In the genomic region with DNA sequence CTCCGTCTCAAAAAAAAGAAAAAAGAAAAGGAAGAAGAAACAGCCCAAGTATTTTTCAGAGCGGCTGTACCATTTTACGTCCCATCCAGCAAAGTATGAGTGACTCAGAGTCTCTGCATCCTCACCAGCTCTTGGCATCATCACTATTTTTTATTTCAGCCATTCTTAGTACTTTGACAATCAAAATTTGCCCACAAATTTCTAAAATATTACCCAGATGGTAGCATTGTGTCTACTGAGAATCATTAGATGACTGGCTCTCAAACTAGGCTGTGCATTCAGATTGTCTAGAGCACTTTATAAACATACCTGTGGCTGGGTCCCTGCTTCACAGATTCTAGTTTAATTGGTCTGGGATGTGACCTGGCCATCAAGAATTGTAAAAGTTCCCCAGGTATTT, we compare ENCODE assay signal across 18 cellular contexts. TPM values are rescaled to one million over a fixed set of nuclear protein-coding genes. Genes with fewer than 3 reads are reported as not detected.
A peak's percentile ranks its signal among the peaks of the same experiment; 100 is the strongest.
DNase-seq lines count a peak whose midpoint lies in the region; ATAC-seq and TF ChIP-seq lines count a peak whose summit lies in the region.
"Had no signal": no experiment of that assay in that cellular context is flagged by ENCODE, and none has a peak within 500 bp of the region (broad histone marks: within the 10 kb centered on the region; RNA-seq: fewer than 3 reads in every experiment).

No MANE protein-coding gene starts in this region.

- H3K9me2 ChIP-seq in SK-N-SH = no peaks in the 10 kb centered on the region

- no peaks in the 10 kb centered on the region for H3K79me2 ChIP-seq in SK-N-SH (ENCODE audit: insufficient read depth)

- no peak for TF ChIP-seq CTCF in SK-N-SH (IDR thresholded peaks at IDR 0.05)

- POLR2A ChIA-PET in SK-N-SH (lab: Yijun Ruan, JAX) = no interaction called here

- CTCF ChIA-PET in SK-N-SH (lab: Yijun Ruan, JAX) = interaction anchor here (1.4 to 9.5 kb wide), 2 partner anchors 101 to 145 kb away, joined by 5 to 181 read pairs; no protein-coding TSS in a partner anchor
- CTCF ChIA-PET in activated naive CD4-positive, alpha-beta T cell treated with anti-CD3 and anti-CD28 coated beads, Interleukin-2, amount 10 ng/mL, durations not matched to agents 7 days and 5 days (lab: Charles Lee) = interaction anchor here (11.9 kb wide), 1 partner anchor 144 kb away, joined by 175 read pairs; no protein-coding TSS in a partner anchor

- no peak overlapping the region for H3K4me3 ChIP-seq in SK-N-SH (ENCODE audit: low read depth in 2 of 2, low read length in 1 of 2)

- no peak overlapping the region for H3K27ac Mint-ChIP-seq in activated naive CD4-positive, alpha-beta T cell treated with anti-CD3 and anti-CD28 coated beads, Interleukin-2, amount 10 ng/mL, durations not matched to agents 7 days and 5 days

- H3K4me3 Mint-ChIP-seq in activated naive CD4-positive, alpha-beta T cell treated with anti-CD3 and anti-CD28 coated beads, Interleukin-2, amount 10 ng/mL, durations not matched to agents 7 days and 5 days = no peak overlapping the region

- no peaks in the 10 kb centered on the region for H3K9me3 Mint-ChIP-seq in activated naive CD4-positive, alpha-beta T cell treated with anti-CD3 and anti-CD28 coated beads, Interleukin-2, amount 10 ng/mL, durations not matched to agents 7 days and 5 days

- no peaks in the 10 kb centered on the region for H3K36me3 ChIP-seq in SK-N-SH (replicated peaks in 1 of 2; ENCODE audit: control insufficient read depth in 1 of 2, insufficient read depth in 2 of 2, low read length in 1 of 2)

- no peak overlapping the region for H3K9ac ChIP-seq in SK-N-SH

- no peak for TF ChIP-seq RAD21 in SK-N-SH (IDR thresholded peaks at IDR 0.05; ENCODE audit: low read length)

- no peaks in the 10 kb centered on the region for H3K4me1 ChIP-seq in SK-N-SH (ENCODE audit: control insufficient read depth in 1 of 2, insufficient read depth in 2 of 2, low read depth in 1 of 2, low read length in 1 of 2)

- H3K9me3 ChIP-seq in SK-N-SH = no peaks in the 10 kb centered on the region

- DNase-seq in AG08395 (ENCODE audit: low spot score) (peak; percentile 59), GM03348 (ENCODE audit: low spot score) (peak; percentile 28), SK-N-SH (no peak), fibroblast of peridontal ligament (ENCODE audit: extremely low read depth) (peak; percentile 29), SW480 (ENCODE audit: low spot score) (no peak)
- DNase-seq in activated naive CD4-positive, alpha-beta T cell treated with anti-CD3 and anti-CD28 coated beads, Interleukin-2, amount 10 ng/mL, durations not matched to agents 7 days and 5 days = no peak
- DNase-seq: 8988T, DMS79, GOT3, NCI-H1105 treated with DMSO at 0.1 percent for 48 hours, NCI-H1694, NCI-H510A, NCI-H748 treated with DMSO at 0.1 percent for 48 hours, SHP77 treated with DMSO at 0.1 percent for 48 hours had no signal

- H4K20me1 ChIP-seq in SK-N-SH (ENCODE audit: insufficient read depth) = no peaks in the 10 kb centered on the region

- peak overlapping the region in 1 of 2 experiments; percentile 37; a peak in 2 of 4 replicates for H3K27ac ChIP-seq in SK-N-SH (ENCODE audit: low read depth in 2 of 2, low read length in 1 of 2)
- H3K27ac ChIP-seq: C4-2B had no signal

- H2AFZ ChIP-seq in SK-N-SH (ENCODE audit: low read depth) = peak overlapping the region; percentile 45; the same call in 1 of the 2 replicates

- no peak for ATAC-seq in GM21360 (IDR thresholded peaks at IDR 0.05; ENCODE audit: unreplicated experiment)
- ATAC-seq in GM18909 (IDR thresholded peaks at IDR 0.05; ENCODE audit: poor library complexity, unreplicated experiment) = no peak
- ATAC-seq: HCT116 had no signal

- 45% methylated on average over 3 of the region's 3 CpGs for WGBS in SK-N-SH (ENCODE audit: low lambda C conversion rate)

- 0 out of 2 replicates have a peak, but pooled peaks cover 8% of the 10 kb centered on the region for H3K27me3 ChIP-seq in SK-N-SH (ENCODE audit: insufficient read depth)

- no peak overlapping the region for H3K4me2 ChIP-seq in SK-N-SH

- peaks cover 3% of the 10 kb centered on the region for H3K4me1 Mint-ChIP-seq in activated naive CD4-positive, alpha-beta T cell treated with anti-CD3 and anti-CD28 coated beads, Interleukin-2, amount 10 ng/mL, durations not matched to agents 7 days and 5 days

- no peaks in the 10 kb centered on the region for H3F3A ChIP-seq in SK-N-SH (replicated peaks; ENCODE audit: insufficient read depth)

- H3K27me3 Mint-ChIP-seq in activated naive CD4-positive, alpha-beta T cell treated with anti-CD3 and anti-CD28 coated beads, Interleukin-2, amount 10 ng/mL, durations not matched to agents 7 days and 5 days = peaks cover 19% of the 10 kb centered on the region

- TF ChIP-seq EP300 in SK-N-SH (IDR thresholded peaks at IDR 0.05; ENCODE audit: borderline replicate concordance in 1 of 2, low read depth in 1 of 2, low read length in 1 of 2) = no peak

- H3K36me3 Mint-ChIP-seq in activated naive CD4-positive, alpha-beta T cell treated with anti-CD3 and anti-CD28 coated beads, Interleukin-2, amount 10 ng/mL, durations not matched to agents 7 days and 5 days = no peaks in the 10 kb centered on the region

TF ChIP-seq in SK-N-SH, 30 proteins besides CTCF, POLR2A, EP300 and RAD21:
- TF ChIP-seq TCF12 (IDR thresholded peaks at IDR 0.05) = peak; percentile 28; the same call in 1 of the 2 replicates
- TF ChIP-seq JUND (IDR thresholded peaks at IDR 0.05) = peak; percentile 29
- TF ChIP-seq FOSL2 (IDR thresholded peaks at IDR 0.05; ENCODE audit: borderline replicate concordance, low read depth) = peak; percentile 47; the same call in 1 of the 2 replicates
- 0 out of 2 replicates have a peak, but pooled peaks have one; percentile 8 for TF ChIP-seq PBX3 (IDR thresholded peaks at IDR 0.05)
- no peak for TF ChIP-seq SIN3A (IDR thresholded peaks at IDR 0.05; ENCODE audit: borderline replicate concordance, low read depth, low read length)

RNA-seq across cellular contexts. Expression of gene MELK, which starts 21.6 kb away (rescaled TPM):
- polyA plus RNA-seq in SK-N-SH (2012; rRNA removed) = 16.5 and 18.0 TPM in 2 replicates
- 22.3 and 26.8 TPM in 2 replicates for polyA plus RNA-seq in SK-N-SH (2012; cell fraction: cytosol; rRNA removed)
- 7.7 and 16.1 TPM in 2 replicates for polyA plus RNA-seq in SK-N-SH (2012; cell fraction: nucleus; rRNA removed)

Comparison
In these comparisons a context has a peak if more than half of its experiments do, and no peak if none do; other contexts are left out.
1. DNase-seq: peak in AG08395 (single experiment), GM03348 (single experiment) and fibroblast of peridontal ligament (single experiment); none in SK-N-SH (single experiment), SW480 (single experiment) and activated naive CD4-positive, alpha-beta T cell treated with anti-CD3 and anti-CD28 coated beads, Interleukin-2, amount 10 ng/mL, durations not matched to agents 7 days and 5 days (single experiment).